In the genomic region with DNA sequence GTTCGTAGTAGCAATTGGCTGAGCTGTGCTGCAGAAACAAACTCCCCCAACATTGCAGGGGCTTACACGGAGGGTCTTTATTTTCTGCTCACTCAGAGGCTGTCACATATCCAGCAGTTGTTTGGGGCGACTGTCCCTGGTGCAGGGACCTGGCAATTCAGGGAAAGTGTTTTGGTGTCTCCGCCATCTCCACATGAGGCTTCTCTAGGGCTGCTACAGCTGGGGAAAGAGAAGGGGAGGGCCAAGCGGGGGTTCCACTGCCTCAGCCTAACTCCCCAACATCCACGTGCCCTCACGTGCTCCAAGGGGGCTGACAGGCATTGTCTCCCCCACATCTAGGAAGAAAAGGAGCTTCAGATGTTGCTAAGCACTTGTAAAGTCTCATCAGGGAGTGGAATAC, we compare ENCODE assay signal across 27 cellular contexts.
"Had no signal": no experiment of that assay in that cellular context is flagged by ENCODE, and none has a peak within 500 bp of the region (broad histone marks: within the 10 kb centered on the region; RNA-seq: fewer than 3 reads in every experiment).

No MANE protein-coding gene starts in this region.

- H3K4me1 ChIP-seq: pancreas, prostate gland, vagina had no signal

- H3K27ac ChIP-seq: left lung, pancreas, prostate gland, tibial nerve, upper lobe of left lung, vagina had no signal

- H3K4me2 ChIP-seq: smooth muscle cell had no signal

- H3K36me3 ChIP-seq: left lung, pancreas, prostate gland, tibial nerve, upper lobe of left lung, vagina had no signal

- H3K4me3 ChIP-seq: left lung, lung, mucosa of descending colon, pancreas, prostate gland, smooth muscle cell, tibial nerve, upper lobe of left lung, vagina had no signal

- ATAC-seq: left colon; mucosa of descending colon; naive thymus-derived CD4-positive, alpha-beta T cell; natural killer cell treated with Interleukin-12 subunit alpha and Interleukin-12 subunit beta and Interleukin-15 and Interleukin-18, amount 100 ng/mL, for 72 hours; pancreas; stimulated activated memory B cell treated with anti-CD40 and anti-IgM and Interleukin-4, amounts not matched to agents 10 μg/mL and 1 μg/mL and 100 μg/mL, for 72 hours; stimulated activated naive CD8-positive, alpha-beta T cell treated with anti-CD3 and anti-CD28 coated beads, Interleukin-15, amount 100 ng/mL, for 72 hours had no signal

- DNase-seq: hippocampal formation; kidney glomerular epithelial cell; left colon; left lung; mesendoderm; midbrain; mucosa of descending colon; naive thymus-derived CD4-positive, alpha-beta T cell; pancreas; posterior cingulate gyrus; retina; right cardiac atrium; stimulated activated CD4-positive, alpha-beta T cell treated with anti-CD3 and anti-CD28 coated beads, Interleukin-1b, Interleukin-23, amount 100 ng/mL, for 48 hours; stimulated activated CD4-positive, alpha-beta T cell treated with anti-CD3 and anti-CD28 coated beads, Interleukin-2, amount 100 ng/mL, for 48 hours; stimulated activated CD4-positive, alpha-beta T cell treated with anti-CD3 and anti-CD28 coated beads, Interleukin-4, amount 100 ng/mL, for 4 hours; stimulated activated CD8-positive, alpha-beta memory T cell treated with anti-CD3 and anti-CD28 coated beads, Interleukin-4, amount 100 ng/mL, for 48 hours; stimulated activated naive CD4-positive, alpha-beta T cell treated with Interleukin-2 at 50 U/mL for 16 hours; stimulated activated naive CD8-positive, alpha-beta T cell treated with anti-CD3 and anti-CD28 coated beads, Interleukin-15, amount 100 ng/mL, for 72 hours; substantia nigra; upper lobe of left lung had no signal

- H3K27me3 ChIP-seq: left lung, pancreas, tibial nerve, upper lobe of left lung, vagina had no signal

- H3K9me3 ChIP-seq: left lung, mucosa of descending colon, pancreas, prostate gland, tibial nerve, upper lobe of left lung, vagina had no signal
